ENCODE assay signal across 23 cellular contexts in the genomic region with DNA sequence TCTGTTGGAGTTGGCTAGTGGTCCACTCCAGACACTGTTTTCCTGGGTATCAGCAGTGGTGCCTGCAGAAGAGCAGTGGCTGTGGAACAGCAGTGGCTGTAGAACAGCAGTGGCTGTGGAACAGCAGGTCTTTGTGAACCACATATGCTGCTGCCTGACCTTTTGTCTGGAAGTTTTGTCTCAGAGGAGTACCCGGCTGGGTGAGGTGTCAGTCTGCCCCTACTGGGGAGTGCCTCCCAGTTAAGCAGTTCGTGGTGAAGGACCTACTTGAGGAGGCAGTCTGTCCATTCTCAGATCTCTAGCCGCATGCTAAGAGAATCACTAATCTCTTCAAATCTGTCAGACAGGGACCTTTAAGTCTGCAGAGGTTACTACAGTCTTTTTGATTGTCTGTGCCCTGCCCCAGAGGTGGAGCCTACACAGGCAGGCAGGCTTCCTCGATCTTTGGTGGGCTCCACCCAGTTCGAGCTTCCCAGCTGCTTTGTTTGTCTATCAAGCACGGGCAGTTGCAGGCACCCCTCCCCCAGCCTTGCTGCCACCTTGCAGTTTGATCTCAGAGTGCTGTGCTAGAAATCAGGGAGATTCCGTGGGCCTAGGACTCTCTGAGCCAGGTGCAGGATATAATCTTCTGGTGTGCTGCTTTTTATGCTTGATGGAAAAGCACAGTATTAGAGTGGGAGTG.
"Had no signal": no experiment of that assay in that cellular context is flagged by ENCODE, and none has a peak within 500 bp of the region (broad histone marks: within the 10 kb centered on the region; RNA-seq: fewer than 3 reads in every experiment).

No MANE protein-coding gene starts in this region.

- H3K27me3 ChIP-seq: brain microvascular endothelial cell, hepatocyte, right atrium auricular region had no signal

- H3K4me1 Mint-ChIP-seq: activated B cell treated with CpG ODN at 0.5 μM for 24 hours; activated CD8-positive, alpha-beta memory T cell treated with anti-CD3 and anti-CD28 coated beads, Interleukin-2, amount 10 ng/mL, durations not matched to agents 7 days and 5 days; activated naive CD8-positive, alpha-beta T cell treated with anti-CD3 and anti-CD28 coated beads, Interleukin-2, amount 10 ng/mL, durations not matched to agents 7 days and 5 days; activated T-helper 17 cell treated with anti-CD3 and anti-CD28 coated beads, Interleukin-2, amount 50 U/mL, for 72 hours; nephron progenitor cell; stimulated activated memory B cell treated with anti-CD40 and anti-IgM and Interleukin-4, amounts not matched to agents 10 μg/mL and 1 μg/mL and 100 μg/mL, for 72 hours had no signal

- H3K27ac Mint-ChIP-seq: activated B cell treated with CpG ODN at 0.5 μM for 24 hours; activated CD4-positive, alpha-beta memory T cell treated with anti-CD3 and anti-CD28 coated beads for 36 hours; activated CD8-positive, alpha-beta memory T cell treated with anti-CD3 and anti-CD28 coated beads, Interleukin-2, amount 10 ng/mL, durations not matched to agents 7 days and 5 days; activated naive CD8-positive, alpha-beta T cell treated with anti-CD3 and anti-CD28 coated beads, Interleukin-2, amount 10 ng/mL, durations not matched to agents 7 days and 5 days; activated T-helper 17 cell treated with anti-CD3 and anti-CD28 coated beads, Interleukin-2, amount 50 U/mL, for 72 hours; nephron progenitor cell; stimulated activated memory B cell treated with anti-CD40 and anti-IgM and Interleukin-4, amounts not matched to agents 10 μg/mL and 1 μg/mL and 100 μg/mL, for 72 hours had no signal

- H3K36me3 Mint-ChIP-seq: activated CD8-positive, alpha-beta memory T cell treated with anti-CD3 and anti-CD28 coated beads, Interleukin-2, amount 10 ng/mL, durations not matched to agents 7 days and 5 days; activated naive CD8-positive, alpha-beta T cell treated with anti-CD3 and anti-CD28 coated beads, Interleukin-2, amount 10 ng/mL, durations not matched to agents 7 days and 5 days had no signal

- H3K36me3 ChIP-seq: brain microvascular endothelial cell, right atrium auricular region, thoracic aorta had no signal

- DNase-seq: activated B cell treated with CpG ODN at 0.5 μM for 24 hours; activated CD4-positive, alpha-beta memory T cell treated with anti-CD3 and anti-CD28 coated beads for 36 hours; activated CD4-positive, alpha-beta T cell treated with anti-CD3 and anti-CD28 coated beads for 4 hours; activated CD8-positive, alpha-beta memory T cell treated with anti-CD3 and anti-CD28 coated beads, Interleukin-2, amount 10 ng/mL, durations not matched to agents 7 days and 5 days; activated naive CD4-positive, alpha-beta T cell treated with Interleukin-2 at 50 U/mL for 16 hours; activated naive CD8-positive, alpha-beta T cell treated with anti-CD3 and anti-CD28 coated beads, Interleukin-2, amount 10 ng/mL, durations not matched to agents 7 days and 5 days; activated T-cell treated with anti-CD3 and anti-CD28 coated beads, Interleukin-2, amount 50 U/mL, for 1 hour; brain microvascular endothelial cell; effector CD8-positive, alpha-beta T cell; foreskin fibroblast; mammary epithelial cell; nephron progenitor cell; nucleus accumbens; stimulated activated CD4-positive, alpha-beta T cell treated with anti-CD3 and anti-CD28 coated beads, Interleukin-15, amount 100 ng/mL, for 24 hours; stimulated activated CD4-positive, alpha-beta T cell treated with anti-CD3 and anti-CD28 coated beads, Interleukin-2, amount 100 ng/mL, for 48 hours; SW 1271; T-helper 2 cell had no signal

- H3K27me3 Mint-ChIP-seq: activated B cell treated with CpG ODN at 0.5 μM for 24 hours; activated CD4-positive, alpha-beta memory T cell treated with anti-CD3 and anti-CD28 coated beads for 36 hours; activated CD8-positive, alpha-beta memory T cell treated with anti-CD3 and anti-CD28 coated beads, Interleukin-2, amount 10 ng/mL, durations not matched to agents 7 days and 5 days; activated naive CD8-positive, alpha-beta T cell treated with anti-CD3 and anti-CD28 coated beads, Interleukin-2, amount 10 ng/mL, durations not matched to agents 7 days and 5 days; activated T-helper 17 cell treated with anti-CD3 and anti-CD28 coated beads, Interleukin-2, amount 50 U/mL, for 72 hours; stimulated activated memory B cell treated with anti-CD40 and anti-IgM and Interleukin-4, amounts not matched to agents 10 μg/mL and 1 μg/mL and 100 μg/mL, for 72 hours had no signal

- ATAC-seq: activated CD8-positive, alpha-beta memory T cell treated with anti-CD3 and anti-CD28 coated beads, Interleukin-2, amount 10 ng/mL, durations not matched to agents 7 days and 5 days; activated T-helper 17 cell treated with anti-CD3 and anti-CD28 coated beads, Interleukin-2, amount 50 U/mL, for 72 hours; stimulated activated memory B cell treated with anti-CD40 and anti-IgM and Interleukin-4, amounts not matched to agents 10 μg/mL and 1 μg/mL and 100 μg/mL, for 72 hours had no signal

- H3K4me3 Mint-ChIP-seq: activated B cell treated with CpG ODN at 0.5 μM for 24 hours; activated CD4-positive, alpha-beta memory T cell treated with anti-CD3 and anti-CD28 coated beads for 36 hours; activated CD8-positive, alpha-beta memory T cell treated with anti-CD3 and anti-CD28 coated beads, Interleukin-2, amount 10 ng/mL, durations not matched to agents 7 days and 5 days; activated naive CD8-positive, alpha-beta T cell treated with anti-CD3 and anti-CD28 coated beads, Interleukin-2, amount 10 ng/mL, durations not matched to agents 7 days and 5 days; activated T-helper 17 cell treated with anti-CD3 and anti-CD28 coated beads, Interleukin-2, amount 50 U/mL, for 72 hours; nephron progenitor cell; stimulated activated memory B cell treated with anti-CD40 and anti-IgM and Interleukin-4, amounts not matched to agents 10 μg/mL and 1 μg/mL and 100 μg/mL, for 72 hours had no signal

- H3K4me1 ChIP-seq: right atrium auricular region had no signal

- H3K27ac ChIP-seq: brain microvascular endothelial cell, hepatocyte, right atrium auricular region, skin epidermis, thoracic aorta had no signal

- H3K4me3 ChIP-seq: hepatocyte, right atrium auricular region, skin epidermis, thoracic aorta had no signal
